8 cellular contexts compared by ENCODE assay signal in genomic region chr2:156341482-156342251, GRCh38. TPM values are rescaled to one million over a fixed set of nuclear protein-coding genes. Genes with fewer than 3 reads are reported as not detected.
A peak's percentile ranks its signal among the peaks of the same experiment; 100 is the strongest.
DNase-seq lines count a peak whose midpoint lies in the region; ATAC-seq and TF ChIP-seq lines count a peak whose summit lies in the region.

No MANE protein-coding gene starts in this region.

- peak overlapping the region; percentile 82 to 98 (median 96) for H3K27ac Mint-ChIP-seq in brain

- peak overlapping the region; percentile 74 for H3K27ac ChIP-seq in iPS-18a (ENCODE audit: low read length)
- peak overlapping the region; percentile 100 for H3K27ac ChIP-seq in skeletal muscle tissue (ENCODE audit: low read depth, low read length)

- peaks cover 6% of the 10 kb centered on the region for H3K27me3 Mint-ChIP-seq in brain

- H3K36me3 ChIP-seq in iPS-18a (ENCODE audit: control insufficient read depth, low read depth, low read length) (no peaks in the 10 kb centered on the region), skeletal muscle tissue (ENCODE audit: control insufficient read depth in 3 of 3, insufficient read depth in 3 of 3, low read length in 3 of 3) (no peaks in the 10 kb centered on the region)

- peak overlapping the region; percentile 89 for H3K9ac ChIP-seq in iPS-18a (ENCODE audit: low read length)
- peak overlapping the region; percentile 94 to 99 (median 97) for H3K9ac ChIP-seq in skeletal muscle tissue (ENCODE audit: low read depth in 1 of 3, low read length in 3 of 3)

- no peak for TF ChIP-seq CTCF in brain (conservative IDR thresholded peaks at IDR 0.05)

- no peaks in the 10 kb centered on the region for H3K9me3 Mint-ChIP-seq in brain

- H3K36me3 Mint-ChIP-seq in brain: no peaks in the 10 kb centered on the region

- no peaks in the 10 kb centered on the region for H3K27me3 ChIP-seq in iPS-18a (ENCODE audit: control insufficient read depth, insufficient read depth, low read length)
- H3K27me3 ChIP-seq in skeletal muscle tissue (ENCODE audit: control insufficient read depth in 3 of 3, insufficient read depth in 3 of 3, low read length in 3 of 3): no peaks in the 10 kb centered on the region

- peak overlapping the region; percentile 85 to 97 (median 87) for H3K4me3 Mint-ChIP-seq in brain

- peak; percentile 43 to 69 (median 67) for DNase-seq in NCI-H1417 (lab: John Stamatoyannopoulos, UW)
- no peak for DNase-seq in NCI-H1417 treated with DMSO at 0.1 percent for 48 hours (lab: John Stamatoyannopoulos, UW)
- peak; percentile 64 for DNase-seq in NCI-H2107 treated with DMSO at 0.1 percent for 48 hours (lab: John Stamatoyannopoulos, UW; ENCODE audit: unreplicated experiment)
- peak; percentile 91 for DNase-seq in UCSD-AML1 (lab: John Stamatoyannopoulos, UW; ENCODE audit: unreplicated experiment)

- peak; percentile 76 for ATAC-seq in HG03039 (IDR thresholded peaks at IDR 0.05; ENCODE audit: unreplicated experiment)

- H3K4me3 ChIP-seq in iPS-18a (ENCODE audit: low read length) (peak overlapping the region; percentile 87), skeletal muscle tissue (ENCODE audit: low read length in 3 of 3) (peak overlapping the region; percentile 83 to 90 (median 85))

- H3K9me3 ChIP-seq in iPS-18a (ENCODE audit: control insufficient read depth, low read depth, low read length) (no peaks in the 10 kb centered on the region), skeletal muscle tissue (ENCODE audit: control insufficient read depth in 3 of 3, low read length in 3 of 3) (no peaks in the 10 kb centered on the region)

- H3K4me1 Mint-ChIP-seq in brain: peaks cover 52% of the 10 kb centered on the region

- H3K4me1 ChIP-seq in iPS-18a (ENCODE audit: control insufficient read depth, low read depth, low read length): peaks cover 32% of the 10 kb centered on the region
- H3K4me1 ChIP-seq in skeletal muscle tissue (ENCODE audit: control insufficient read depth in 3 of 3, insufficient read depth in 3 of 3, low read length in 3 of 3): peaks cover 4 to 20% (median 8%) of the 10 kb centered on the region in 3 donors

RNA-seq across cellular contexts. Expression of gene NR4A2, which starts 9.1 kb away (rescaled TPM):
- polyA plus RNA-seq in brain (ENCODE audit: insufficient read depth, low read depth, low replicate concordance): 4.3 TPM
- total RNA-seq in skeletal muscle tissue: 0.52 TPM
